In genomic region chr2:8176837-8177236, GRCh38 we compare ENCODE assay signal across 17 cellular contexts.
DNase-seq lines count a peak whose midpoint lies in the region; ATAC-seq and TF ChIP-seq lines count a peak whose summit lies in the region.
"Had no signal": no experiment of that assay in that cellular context is flagged by ENCODE, and none has a peak within 500 bp of the region (broad histone marks: within the 10 kb centered on the region; RNA-seq: fewer than 3 reads in every experiment).

No MANE protein-coding gene starts in this region.

- no peak overlapping the region for H3K4me3 ChIP-seq in OCI-LY7 (ENCODE audit: low read depth, low read length, poor library complexity, severe bottlenecking)
- H3K4me3 ChIP-seq in left lung = no peak overlapping the region
- H3K4me3 ChIP-seq: Peyer's patch had no signal

- peaks cover 18 to 47% of the 10 kb centered on the region in 2 donors for H3K4me1 Mint-ChIP-seq in natural killer cell treated with Interleukin-12 subunit alpha and Interleukin-12 subunit beta and Interleukin-15 and Interleukin-18, amount 100 ng/mL, for 72 hours (ENCODE audit: low read depth in 2 of 2)
- H3K4me1 Mint-ChIP-seq in natural killer cell = peaks cover 56% of the 10 kb centered on the region in 2 donors
- no peaks in the 10 kb centered on the region for H3K4me1 Mint-ChIP-seq in activated T-cell treated with anti-CD3 and anti-CD28 coated beads, Interleukin-2, amount 50 U/mL, for 4 hours (ENCODE audit: low read depth)
- no peaks in the 10 kb centered on the region for H3K4me1 Mint-ChIP-seq in activated naive CD4-positive, alpha-beta T cell treated with anti-CD3 and anti-CD28 coated beads, Interleukin-2, amount 10 ng/mL, durations not matched to agents 7 days and 5 days
- H3K4me1 Mint-ChIP-seq: T-cell had no signal

- peaks cover 16% of the 10 kb centered on the region; the same call in 1 of the 2 replicates for H3K9me3 ChIP-seq in OCI-LY7 (ENCODE audit: low read length)
- no peaks in the 10 kb centered on the region for H3K9me3 ChIP-seq in left lung
- H3K9me3 ChIP-seq: Peyer's patch had no signal

- no TSS peak for BruUV-seq in OCI-LY7 (replicated peaks; lab: Mats Ljungman, UMichigan)

- H2AFZ ChIP-seq in OCI-LY7 (ENCODE audit: low read length) = peak overlapping the region; percentile 17

- no peaks in the 10 kb centered on the region for H3K79me2 ChIP-seq in OCI-LY7 (ENCODE audit: insufficient read depth, low read depth, low read length)

- POLR2A ChIA-PET in OCI-LY7 (lab: Charles Lee) = interaction anchor here (0.7 to 1.3 kb wide), 2 partner anchors 8 to 160 kb away, joined by 3 to 5 read pairs; no protein-coding TSS in a partner anchor

- no peak overlapping the region for H3K4me2 ChIP-seq in OCI-LY7 (ENCODE audit: low read length)

- no peak for TF ChIP-seq CTCF in natural killer cell (IDR thresholded peaks at IDR 0.05)
- no peak for TF ChIP-seq CTCF in OCI-LY7 (conservative IDR thresholded peaks at IDR 0.05; ENCODE audit: low read length)
- TF ChIP-seq CTCF in left lung (IDR thresholded peaks at IDR 0.05) = no peak

- H3K36me3 ChIP-seq in OCI-LY7 (ENCODE audit: insufficient read depth, low read length) = no peaks in the 10 kb centered on the region; the same call in 1 of the 2 replicates
- no peaks in the 10 kb centered on the region for H3K36me3 ChIP-seq in left lung
- H3K36me3 ChIP-seq: Peyer's patch had no signal

- H3K27me3 ChIP-seq in left lung = no peaks in the 10 kb centered on the region
- H3K27me3 ChIP-seq: Peyer's patch had no signal

- intact Hi-C loops in natural killer cell (cut with micrococcal nuclease) = no loop called here
- intact Hi-C loops in OCI-LY7 (cut with micrococcal nuclease; ENCODE audit: unreplicated experiment) = no loop called here
- intact Hi-C loops in left lung (cut with DNase I) = no loop called here

- H3K4me3 Mint-ChIP-seq in natural killer cell treated with Interleukin-12 subunit alpha and Interleukin-12 subunit beta and Interleukin-15 and Interleukin-18, amount 100 ng/mL, for 72 hours = peak overlapping the region; percentile 24
- no peak overlapping the region for H3K4me3 Mint-ChIP-seq in natural killer cell
- H3K4me3 Mint-ChIP-seq in activated T-cell treated with anti-CD3 and anti-CD28 coated beads, Interleukin-2, amount 50 U/mL, for 4 hours = no peak overlapping the region
- H3K4me3 Mint-ChIP-seq in activated naive CD4-positive, alpha-beta T cell treated with anti-CD3 and anti-CD28 coated beads, Interleukin-2, amount 10 ng/mL, durations not matched to agents 7 days and 5 days = no peak overlapping the region
- H3K4me3 Mint-ChIP-seq: HFFc6, T-cell had no signal

- CTCF ChIA-PET in OCI-LY7 (lab: Charles Lee; ENCODE audit: unreplicated experiment) = no interaction called here
- CTCF ChIA-PET in activated naive CD4-positive, alpha-beta T cell treated with anti-CD3 and anti-CD28 coated beads, Interleukin-2, amount 10 ng/mL, durations not matched to agents 7 days and 5 days (lab: Charles Lee) = no interaction called here

- no peaks in the 10 kb centered on the region for H3K27me3 Mint-ChIP-seq in natural killer cell treated with Interleukin-12 subunit alpha and Interleukin-12 subunit beta and Interleukin-15 and Interleukin-18, amount 100 ng/mL, for 72 hours
- H3K27me3 Mint-ChIP-seq in natural killer cell (ENCODE audit: low read depth in 2 of 2) = no peaks in the 10 kb centered on the region
- peaks cover 1% of the 10 kb centered on the region for H3K27me3 Mint-ChIP-seq in activated T-cell treated with anti-CD3 and anti-CD28 coated beads, Interleukin-2, amount 50 U/mL, for 4 hours (ENCODE audit: low read depth)
- H3K27me3 Mint-ChIP-seq in activated naive CD4-positive, alpha-beta T cell treated with anti-CD3 and anti-CD28 coated beads, Interleukin-2, amount 10 ng/mL, durations not matched to agents 7 days and 5 days = peaks cover 27% of the 10 kb centered on the region

- H3K27ac ChIP-seq in OCI-LY7 (ENCODE audit: low read depth, low read length, poor library complexity, severe bottlenecking) (no peak overlapping the region), left lung (peak overlapping the region in 1 of 2 donors; percentile 80)
- H3K27ac ChIP-seq: Peyer's patch had no signal

- no peak for DNase-seq in natural killer cell treated with Interleukin-12 subunit alpha and Interleukin-12 subunit beta and Interleukin-15 and Interleukin-18, amount 100 ng/mL, for 72 hours (ENCODE audit: low spot score)
- no peak for DNase-seq in natural killer cell
- DNase-seq in OCI-LY7 (ENCODE audit: low spot score) = no peak
- DNase-seq in left lung = no peak
- DNase-seq in NCI-H2196 (lab: John Stamatoyannopoulos, UW; ENCODE audit: unreplicated experiment) = no peak
- DNase-seq in activated T-cell treated with anti-CD3 and anti-CD28 coated beads, Interleukin-2, amount 50 U/mL, for 4 hours = no peak
- DNase-seq in activated naive CD4-positive, alpha-beta T cell treated with anti-CD3 and anti-CD28 coated beads, Interleukin-2, amount 10 ng/mL, durations not matched to agents 7 days and 5 days = no peak
- DNase-seq: DMS 273 treated with DMSO at 0.1 percent for 48 hours; HFFc6; IMR-90; NCI-H1436 treated with DMSO at 0.1 percent for 48 hours; NCI-H2081; NCI-H526; NK-92 treated with Interleukin-12 subunit alpha and Interleukin-12 subunit beta, amount 100 ng/mL, for 24 hours; Peyer's patch; SHP77 treated with DMSO at 0.1 percent for 48 hours; T-cell had no signal

- H4K20me1 ChIP-seq in OCI-LY7 (ENCODE audit: insufficient read depth, low read length) = no peaks in the 10 kb centered on the region

- H3K9me2 ChIP-seq in OCI-LY7 (ENCODE audit: insufficient read depth, low read length) = peaks cover 7% of the 10 kb centered on the region; the same call in 1 of the 2 replicates

- H3K9me3 Mint-ChIP-seq in natural killer cell treated with Interleukin-12 subunit alpha and Interleukin-12 subunit beta and Interleukin-15 and Interleukin-18, amount 100 ng/mL, for 72 hours = no peaks in the 10 kb centered on the region
- no peaks in the 10 kb centered on the region for H3K9me3 Mint-ChIP-seq in natural killer cell
- peaks cover 16% of the 10 kb centered on the region for H3K9me3 Mint-ChIP-seq in activated T-cell treated with anti-CD3 and anti-CD28 coated beads, Interleukin-2, amount 50 U/mL, for 4 hours
- H3K9me3 Mint-ChIP-seq in activated naive CD4-positive, alpha-beta T cell treated with anti-CD3 and anti-CD28 coated beads, Interleukin-2, amount 10 ng/mL, durations not matched to agents 7 days and 5 days = peaks cover 2% of the 10 kb centered on the region
- H3K9me3 Mint-ChIP-seq: HFFc6 had no signal

- ATAC-seq in natural killer cell treated with Interleukin-12 subunit alpha and Interleukin-12 subunit beta and Interleukin-15 and Interleukin-18, amount 100 ng/mL, for 72 hours = no peak
- ATAC-seq in natural killer cell (no peak), left lung (peak; percentile 58)
- no peak for ATAC-seq in activated T-cell treated with anti-CD3 and anti-CD28 coated beads, Interleukin-2, amount 50 U/mL, for 4 hours
- ATAC-seq: T-cell had no signal

- peaks cover 3% of the 10 kb centered on the region for H3K4me1 ChIP-seq in OCI-LY7 (ENCODE audit: insufficient read depth, low read length, poor library complexity, severe bottlenecking)
- H3K4me1 ChIP-seq in left lung = no peaks in the 10 kb centered on the region
- H3K4me1 ChIP-seq: Peyer's patch had no signal

- peak overlapping the region; percentile 30 to 79 for H3K27ac Mint-ChIP-seq in natural killer cell treated with Interleukin-12 subunit alpha and Interleukin-12 subunit beta and Interleukin-15 and Interleukin-18, amount 100 ng/mL, for 72 hours
- peak overlapping the region in 1 of 2 donors; percentile 64 for H3K27ac Mint-ChIP-seq in natural killer cell
- no peak overlapping the region for H3K27ac Mint-ChIP-seq in activated naive CD4-positive, alpha-beta T cell treated with anti-CD3 and anti-CD28 coated beads, Interleukin-2, amount 10 ng/mL, durations not matched to agents 7 days and 5 days
- H3K27ac Mint-ChIP-seq: HFFc6, T-cell had no signal

- peaks cover 21% of the 10 kb centered on the region for H3K36me3 Mint-ChIP-seq in natural killer cell treated with Interleukin-12 subunit alpha and Interleukin-12 subunit beta and Interleukin-15 and Interleukin-18, amount 100 ng/mL, for 72 hours
- no peaks in the 10 kb centered on the region for H3K36me3 Mint-ChIP-seq in natural killer cell
- H3K36me3 Mint-ChIP-seq in activated T-cell treated with anti-CD3 and anti-CD28 coated beads, Interleukin-2, amount 50 U/mL, for 4 hours (ENCODE audit: insufficient read depth) = no peaks in the 10 kb centered on the region
- no peaks in the 10 kb centered on the region for H3K36me3 Mint-ChIP-seq in activated naive CD4-positive, alpha-beta T cell treated with anti-CD3 and anti-CD28 coated beads, Interleukin-2, amount 10 ng/mL, durations not matched to agents 7 days and 5 days
